Comparison of ENCODE assay signal across 8 cellular contexts in genomic region chr4:78057600-78058560, GRCh38. TPM values are rescaled to one million over a fixed set of nuclear protein-coding genes. Genes with fewer than 3 reads are reported as not detected.
DNase-seq lines count a peak whose midpoint lies in the region; ATAC-seq and TF ChIP-seq lines count a peak whose summit lies in the region.

No MANE protein-coding gene starts in this region.

- DNase-seq in BJ (ENCODE audit: low read depth) = no peak
- peak; percentile 71 for DNase-seq in NCI-H69 (lab: John Stamatoyannopoulos, UW)
- DNase-seq in right cardiac atrium = peak; percentile 61 to 82 (median 78)
- DNase-seq in posterior vena cava (ENCODE audit: low spot score) = peak; percentile 83

- CTCF ChIA-PET in BJ (lab: Yijun Ruan, JAX) = interaction anchor here (0.9 to 3.5 kb wide), 11 partner anchors 10 to 465 kb away, joined by 3 to 43 read pairs (median 6); no protein-coding TSS in a partner anchor

- POLR2A ChIA-PET in BJ (lab: Charles Lee) = no interaction called here

- H3K9me3 ChIP-seq in right cardiac atrium (ENCODE audit: control insufficient read depth, low read length) = no peaks in the 10 kb centered on the region

- H3K4me3 ChIP-seq in BJ (ENCODE audit: low read depth, low read length) (peak overlapping the region; percentile 68), right cardiac atrium (ENCODE audit: low read length) (peak overlapping the region; percentile 73)

- no peaks in the 10 kb centered on the region for H3K36me3 ChIP-seq in BJ (ENCODE audit: control insufficient read depth, insufficient read depth, low read length)

- intact Hi-C loops in right cardiac atrium (cut with DNase I) (loop anchor here in 1 of 4 donors (10.0 kb wide), 2 partner anchors 97 to 457 kb away; no protein-coding TSS in a partner anchor), posterior vena cava (cut with DNase I) (no loop called here)

- H3K27me3 ChIP-seq in BJ (ENCODE audit: control insufficient read depth, insufficient read depth, low read length) (no peaks in the 10 kb centered on the region), right cardiac atrium (ENCODE audit: control insufficient read depth, insufficient read depth) (no peaks in the 10 kb centered on the region)

- under 1% methylated on average over 56 of the region's 56 CpGs for WGBS in right cardiac atrium

- TF ChIP-seq CTCF in BJ (IDR thresholded peaks at IDR 0.05; ENCODE audit: insufficient read depth, low read depth, low read length) = no peak

- ATAC-seq in GM19035 (IDR thresholded peaks at IDR 0.05; ENCODE audit: unreplicated experiment) = peak; percentile 46
- ATAC-seq in right cardiac atrium = peak; percentile 38 to 47
- no peak for ATAC-seq in HG03108 (IDR thresholded peaks at IDR 0.05; ENCODE audit: unreplicated experiment)
- ATAC-seq in HG03045 (IDR thresholded peaks at IDR 0.05; ENCODE audit: unreplicated experiment) = no peak

- no peaks in the 10 kb centered on the region for H3K4me1 ChIP-seq in right cardiac atrium (ENCODE audit: control insufficient read depth, insufficient read depth, low read length)

- H3K27ac ChIP-seq in angular gyrus (ENCODE audit: low read depth, low read length) (peak overlapping the region; percentile 26), right cardiac atrium (ENCODE audit: low read length) (peak overlapping the region; percentile 39)

RNA-seq across cellular contexts. Expression of gene FRAS1, which starts 0.8 kb away (rescaled TPM):
- polyA plus RNA-seq in BJ (2011; rRNA removed) (3.2 and 4.4 TPM in 2 replicates), right cardiac atrium (1.1 TPM)
- 12.0 and 16.0 TPM in 2 replicates for polyA minus RNA-seq in BJ (2011; rRNA and poly(A)+ RNA removed)
- total RNA-seq in right cardiac atrium (1 to 10 TPM; 3.8 to 7.9 (median 5.6) TPM), posterior vena cava (1 to 10 TPM; 2.3 to 8.1 TPM)

Comparison
In these comparisons a context has a peak if more than half of its experiments do, and no peak if none do; other contexts are left out.
1. ATAC-seq: peak in GM19035 (single experiment) and right cardiac atrium (2 of 2); none in HG03108 (single experiment) and HG03045 (single experiment).